In genomic region chr2:73112913-73113633, GRCh38 we compare ENCODE assay signal across 1 cellular context.
A peak's percentile ranks its signal among the peaks of the same experiment; 100 is the strongest.
TF ChIP-seq lines count a peak whose summit lies in the region.

TSS of gene RAB11FIP5 (minus strand) at chr2:73112948. CDS start at chr2:73112777, 171 bp downstream.

TF ChIP-seq in A549, 52 proteins besides CTCF, POLR2A, EP300 and RAD21 (continued from another document):
- no peak for TF ChIP-seq ATOH8 (CRISPR knock-in tag; IDR thresholded peaks at IDR 0.05; ENCODE audit: low read depth)
- peak; percentile 28; the same call in 1 of the 3 replicates for TF ChIP-seq BCL3 (IDR thresholded peaks at IDR 0.05)
- peak; percentile 65; the same call in 1 of the 2 replicates for TF ChIP-seq E2F6 (IDR thresholded peaks at IDR 0.05; ENCODE audit: borderline replicate concordance, low read depth)
- no peak for TF ChIP-seq FOSL2 (IDR thresholded peaks at IDR 0.05)
- 0 out of 2 replicates have a peak, but pooled peaks have one; percentile 73 for TF ChIP-seq FOSL2 (CRISPR knock-in tag; IDR thresholded peaks at IDR 0.05)
- peak; percentile 49; the same call in 1 of the 2 replicates for TF ChIP-seq RNF2 (IDR thresholded peaks at IDR 0.05; ENCODE audit: borderline replicate concordance, low read depth)
- no peak for TF ChIP-seq BHLHE40 (IDR thresholded peaks at IDR 0.05; ENCODE audit: low read depth, low read length)
- peak; percentile 76 for TF ChIP-seq MAX (IDR thresholded peaks at IDR 0.05)
- peak in 1 of 2 experiments; percentile 57; a peak in 2 of 5 replicates for TF ChIP-seq JUN (IDR thresholded peaks at IDR 0.05)
- TF ChIP-seq SMC3 (IDR thresholded peaks at IDR 0.05) = no peak
- peak; percentile 38; the same call in 1 of the 2 replicates for TF ChIP-seq HOXB13 (CRISPR knock-in tag; IDR thresholded peaks at IDR 0.05; ENCODE audit: low read depth)
- TF ChIP-seq TP53 (CRISPR knock-in tag; IDR thresholded peaks at IDR 0.05) = 0 out of 2 replicates have a peak, but pooled peaks have one; percentile 9
- peak; percentile 83 for TF ChIP-seq HMGXB4 (CRISPR knock-in tag; IDR thresholded peaks at IDR 0.05; ENCODE audit: borderline replicate concordance)
- 0 out of 2 replicates have a peak, but pooled peaks have one; percentile 36 for TF ChIP-seq HDAC2 (IDR thresholded peaks at IDR 0.05)
- TF ChIP-seq MAFK (IDR thresholded peaks at IDR 0.05; ENCODE audit: partially characterized antibody) = no peak
- peak; percentile 92 for TF ChIP-seq PHF8 (IDR thresholded peaks at IDR 0.05; ENCODE audit: borderline replicate concordance, low read depth)
- no peak for TF ChIP-seq EHMT2 (IDR thresholded peaks at IDR 0.05; ENCODE audit: low read depth)
- TF ChIP-seq TFCP2L1 (CRISPR knock-in tag; IDR thresholded peaks at IDR 0.05) = peak; percentile 22; the same call in 1 of the 2 replicates
- no peak for TF ChIP-seq ZFP36 (IDR thresholded peaks at IDR 0.05; ENCODE audit: borderline replicate concordance, partially characterized antibody)
- no peak for TF ChIP-seq FOSB (CRISPR knock-in tag; IDR thresholded peaks at IDR 0.05)
- TF ChIP-seq JUNB (IDR thresholded peaks at IDR 0.05) = no peak
- no peak for TF ChIP-seq CBX8 (IDR thresholded peaks at IDR 0.05)
- TF ChIP-seq USF2 (IDR thresholded peaks at IDR 0.05) = peak; percentile 67
- no peak for TF ChIP-seq RCOR1 (IDR thresholded peaks at IDR 0.05; ENCODE audit: low read depth, low read length)
- TF ChIP-seq REST (IDR thresholded peaks at IDR 0.05) = peak; percentile 37; the same call in 1 of the 2 replicates
